ENCODE assay signal across 1 cellular context in the genomic region with DNA sequence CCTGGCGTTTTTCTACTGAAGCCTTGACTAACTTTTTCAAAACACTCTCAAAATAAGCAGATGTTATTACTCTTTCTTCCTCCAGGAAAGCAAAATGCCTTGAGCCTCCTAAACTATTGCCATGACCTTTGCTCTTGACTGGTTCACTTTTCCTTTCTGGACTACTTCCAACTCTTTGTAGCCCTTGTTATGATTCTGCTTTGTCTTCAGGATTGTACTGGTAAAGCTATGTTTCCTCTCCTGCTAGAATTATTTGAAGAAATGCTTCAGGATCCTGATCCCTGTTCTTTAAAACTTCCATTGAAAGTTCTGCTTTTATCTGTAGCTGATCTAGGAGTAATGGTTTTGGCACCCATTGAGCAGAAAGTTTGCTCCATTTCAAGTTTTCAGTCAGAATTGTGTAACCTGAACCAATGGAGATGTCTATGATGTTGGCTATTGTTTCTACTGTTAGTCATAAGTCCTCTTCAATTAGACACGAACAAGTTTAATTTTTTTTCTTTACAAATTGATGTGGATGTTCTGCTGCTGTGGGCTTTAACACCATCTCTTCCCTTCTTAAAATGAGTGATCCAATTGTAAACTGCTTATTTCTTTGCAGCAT.
TF ChIP-seq lines count a peak whose summit lies in the region.

No MANE protein-coding gene starts in this region.

TF ChIP-seq in GM23338, 12 proteins besides CTCF, POLR2A, EP300 and RAD21 (continued from another document):
- TF ChIP-seq, protein P1, sequence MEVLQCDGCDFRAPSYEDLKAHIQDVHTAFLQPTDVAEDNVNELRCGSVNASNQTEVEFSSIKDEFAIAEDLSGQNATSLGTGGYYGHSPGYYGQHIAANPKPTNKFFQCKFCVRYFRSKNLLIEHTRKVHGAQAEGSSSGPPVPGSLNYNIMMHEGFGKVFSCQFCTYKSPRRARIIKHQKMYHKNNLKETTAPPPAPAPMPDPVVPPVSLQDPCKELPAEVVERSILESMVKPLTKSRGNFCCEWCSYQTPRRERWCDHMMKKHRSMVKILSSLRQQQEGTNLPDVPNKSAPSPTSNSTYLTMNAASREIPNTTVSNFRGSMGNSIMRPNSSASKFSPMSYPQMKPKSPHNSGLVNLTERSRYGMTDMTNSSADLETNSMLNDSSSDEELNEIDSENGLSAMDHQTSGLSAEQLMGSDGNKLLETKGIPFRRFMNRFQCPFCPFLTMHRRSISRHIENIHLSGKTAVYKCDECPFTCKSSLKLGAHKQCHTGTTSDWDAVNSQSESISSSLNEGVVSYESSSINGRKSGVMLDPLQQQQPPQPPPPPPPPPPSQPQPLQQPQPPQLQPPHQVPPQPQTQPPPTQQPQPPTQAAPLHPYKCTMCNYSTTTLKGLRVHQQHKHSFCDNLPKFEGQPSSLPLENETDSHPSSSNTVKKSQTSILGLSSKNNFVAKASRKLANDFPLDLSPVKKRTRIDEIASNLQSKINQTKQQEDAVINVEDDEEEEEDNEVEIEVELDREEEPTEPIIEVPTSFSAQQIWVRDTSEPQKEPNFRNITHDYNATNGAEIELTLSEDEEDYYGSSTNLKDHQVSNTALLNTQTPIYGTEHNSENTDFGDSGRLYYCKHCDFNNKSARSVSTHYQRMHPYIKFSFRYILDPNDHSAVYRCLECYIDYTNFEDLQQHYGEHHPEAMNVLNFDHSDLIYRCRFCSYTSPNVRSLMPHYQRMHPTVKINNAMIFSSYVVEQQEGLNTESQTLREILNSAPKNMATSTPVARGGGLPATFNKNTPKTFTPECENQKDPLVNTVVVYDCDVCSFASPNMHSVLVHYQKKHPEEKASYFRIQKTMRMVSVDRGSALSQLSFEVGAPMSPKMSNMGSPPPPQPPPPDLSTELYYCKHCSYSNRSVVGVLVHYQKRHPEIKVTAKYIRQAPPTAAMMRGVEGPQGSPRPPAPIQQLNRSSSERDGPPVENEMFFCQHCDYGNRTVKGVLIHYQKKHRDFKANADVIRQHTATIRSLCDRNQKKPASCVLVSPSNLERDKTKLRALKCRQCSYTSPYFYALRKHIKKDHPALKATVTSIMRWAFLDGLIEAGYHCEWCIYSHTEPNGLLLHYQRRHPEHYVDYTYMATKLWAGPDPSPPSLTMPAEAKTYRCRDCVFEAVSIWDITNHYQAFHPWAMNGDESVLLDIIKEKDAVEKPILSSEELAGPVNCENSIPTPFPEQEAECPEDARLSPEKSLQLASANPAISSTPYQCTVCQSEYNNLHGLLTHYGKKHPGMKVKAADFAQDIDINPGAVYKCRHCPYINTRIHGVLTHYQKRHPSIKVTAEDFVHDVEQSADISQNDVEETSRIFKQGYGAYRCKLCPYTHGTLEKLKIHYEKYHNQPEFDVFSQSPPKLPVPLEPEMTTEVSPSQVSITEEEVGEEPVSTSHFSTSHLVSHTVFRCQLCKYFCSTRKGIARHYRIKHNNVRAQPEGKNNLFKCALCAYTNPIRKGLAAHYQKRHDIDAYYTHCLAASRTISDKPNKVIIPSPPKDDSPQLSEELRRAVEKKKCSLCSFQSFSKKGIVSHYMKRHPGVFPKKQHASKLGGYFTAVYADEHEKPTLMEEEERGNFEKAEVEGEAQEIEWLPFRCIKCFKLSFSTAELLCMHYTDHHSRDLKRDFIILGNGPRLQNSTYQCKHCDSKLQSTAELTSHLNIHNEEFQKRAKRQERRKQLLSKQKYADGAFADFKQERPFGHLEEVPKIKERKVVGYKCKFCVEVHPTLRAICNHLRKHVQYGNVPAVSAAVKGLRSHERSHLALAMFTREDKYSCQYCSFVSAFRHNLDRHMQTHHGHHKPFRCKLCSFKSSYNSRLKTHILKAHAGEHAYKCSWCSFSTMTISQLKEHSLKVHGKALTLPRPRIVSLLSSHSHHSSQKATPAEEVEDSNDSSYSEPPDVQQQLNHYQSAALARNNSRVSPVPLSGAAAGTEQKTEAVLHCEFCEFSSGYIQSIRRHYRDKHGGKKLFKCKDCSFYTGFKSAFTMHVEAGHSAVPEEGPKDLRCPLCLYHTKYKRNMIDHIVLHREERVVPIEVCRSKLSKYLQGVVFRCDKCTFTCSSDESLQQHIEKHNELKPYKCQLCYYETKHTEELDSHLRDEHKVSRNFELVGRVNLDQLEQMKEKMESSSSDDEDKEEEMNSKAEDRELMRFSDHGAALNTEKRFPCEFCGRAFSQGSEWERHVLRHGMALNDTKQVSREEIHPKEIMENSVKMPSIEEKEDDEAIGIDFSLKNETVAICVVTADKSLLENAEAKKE (CRISPR knock-in tag; IDR thresholded peaks at IDR 0.05): no peak
- no peak for TF ChIP-seq ZNF114 (CRISPR knock-in tag; IDR thresholded peaks at IDR 0.05)
- TF ChIP-seq, protein P2, sequence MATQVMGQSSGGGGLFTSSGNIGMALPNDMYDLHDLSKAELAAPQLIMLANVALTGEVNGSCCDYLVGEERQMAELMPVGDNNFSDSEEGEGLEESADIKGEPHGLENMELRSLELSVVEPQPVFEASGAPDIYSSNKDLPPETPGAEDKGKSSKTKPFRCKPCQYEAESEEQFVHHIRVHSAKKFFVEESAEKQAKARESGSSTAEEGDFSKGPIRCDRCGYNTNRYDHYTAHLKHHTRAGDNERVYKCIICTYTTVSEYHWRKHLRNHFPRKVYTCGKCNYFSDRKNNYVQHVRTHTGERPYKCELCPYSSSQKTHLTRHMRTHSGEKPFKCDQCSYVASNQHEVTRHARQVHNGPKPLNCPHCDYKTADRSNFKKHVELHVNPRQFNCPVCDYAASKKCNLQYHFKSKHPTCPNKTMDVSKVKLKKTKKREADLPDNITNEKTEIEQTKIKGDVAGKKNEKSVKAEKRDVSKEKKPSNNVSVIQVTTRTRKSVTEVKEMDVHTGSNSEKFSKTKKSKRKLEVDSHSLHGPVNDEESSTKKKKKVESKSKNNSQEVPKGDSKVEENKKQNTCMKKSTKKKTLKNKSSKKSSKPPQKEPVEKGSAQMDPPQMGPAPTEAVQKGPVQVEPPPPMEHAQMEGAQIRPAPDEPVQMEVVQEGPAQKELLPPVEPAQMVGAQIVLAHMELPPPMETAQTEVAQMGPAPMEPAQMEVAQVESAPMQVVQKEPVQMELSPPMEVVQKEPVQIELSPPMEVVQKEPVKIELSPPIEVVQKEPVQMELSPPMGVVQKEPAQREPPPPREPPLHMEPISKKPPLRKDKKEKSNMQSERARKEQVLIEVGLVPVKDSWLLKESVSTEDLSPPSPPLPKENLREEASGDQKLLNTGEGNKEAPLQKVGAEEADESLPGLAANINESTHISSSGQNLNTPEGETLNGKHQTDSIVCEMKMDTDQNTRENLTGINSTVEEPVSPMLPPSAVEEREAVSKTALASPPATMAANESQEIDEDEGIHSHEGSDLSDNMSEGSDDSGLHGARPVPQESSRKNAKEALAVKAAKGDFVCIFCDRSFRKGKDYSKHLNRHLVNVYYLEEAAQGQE (IDR thresholded peaks at IDR 0.05; ENCODE audit: unreplicated experiment): no peak
